10 cellular contexts compared by ENCODE assay signal in the genomic region with DNA sequence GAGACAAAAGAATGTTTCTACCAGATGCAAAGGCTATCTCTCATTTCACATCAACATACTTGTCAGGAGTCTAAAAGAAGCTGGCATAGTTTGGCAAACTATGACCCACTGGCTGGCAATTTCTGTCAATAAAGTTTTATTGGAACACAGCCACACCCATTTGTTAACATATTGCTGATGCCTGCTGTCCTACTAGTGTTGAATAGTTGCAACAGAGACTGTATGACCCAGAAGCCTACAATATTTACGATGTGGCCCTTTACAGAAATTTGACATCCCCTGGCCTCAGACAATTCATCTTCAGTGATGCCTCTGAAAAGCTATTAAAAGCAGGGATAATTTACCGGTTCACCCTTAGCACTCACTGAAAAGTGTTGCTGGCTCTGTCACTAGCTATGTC.
DNase-seq lines count a peak whose midpoint lies in the region; ATAC-seq and TF ChIP-seq lines count a peak whose summit lies in the region.
"Had no signal": no experiment of that assay in that cellular context is flagged by ENCODE, and none has a peak within 500 bp of the region (broad histone marks: within the 10 kb centered on the region; RNA-seq: fewer than 3 reads in every experiment).

No MANE protein-coding gene starts in this region.

- peaks cover 4 to 6% of the 10 kb centered on the region in 2 donors for H3K9me3 Mint-ChIP-seq in activated T-cell treated with anti-CD3 and anti-CD28 coated beads, Interleukin-2, amount 50 U/mL, for 72 hours

- H3K36me3 Mint-ChIP-seq in activated T-cell treated with anti-CD3 and anti-CD28 coated beads, Interleukin-2, amount 50 U/mL, for 72 hours (ENCODE audit: insufficient read depth in 2 of 2) = peaks cover 53 to 93% of the 10 kb centered on the region in 2 donors

- no peak overlapping the region for H2BK12ac ChIP-seq in mesenchymal stem cell (ENCODE audit: low read length in 2 of 2)

- H3K4me1 ChIP-seq in adipocyte (ENCODE audit: control insufficient read depth, insufficient read depth, low read length) = peaks cover 100% of the 10 kb centered on the region
- peaks cover 2% of the 10 kb centered on the region for H3K4me1 ChIP-seq in mesenchymal stem cell (ENCODE audit: control insufficient read depth, insufficient read depth, low read depth, low read length)
- H3K4me1 ChIP-seq in thoracic aorta (ENCODE audit: control insufficient read depth in 1 of 2, low read depth in 2 of 2) = peaks cover 79 to 89% of the 10 kb centered on the region in 2 donors

- no peak for ATAC-seq in activated T-cell treated with anti-CD3 and anti-CD28 coated beads, Interleukin-2, amount 50 U/mL, for 72 hours (replicated peaks in 1 of 2)
- ATAC-seq in thoracic aorta (ENCODE audit: insufficient number of reproducible peaks, low FRiP score, low read depth) = no peak

- H3K27me3 Mint-ChIP-seq in activated T-cell treated with anti-CD3 and anti-CD28 coated beads, Interleukin-2, amount 50 U/mL, for 72 hours (ENCODE audit: low read depth) = no peaks in the 10 kb centered on the region

- H2AK5ac ChIP-seq in mesenchymal stem cell (ENCODE audit: low read length, severe bottlenecking) = no peak overlapping the region

- H3K4me3 ChIP-seq in adipocyte (ENCODE audit: low read length) = peak overlapping the region; percentile 99
- peak overlapping the region in 1 of 2 experiments; percentile 71 for H3K4me3 ChIP-seq in mesenchymal stem cell (ENCODE audit: insufficient read depth in 1 of 2, low read depth in 1 of 2, low read length in 2 of 2)
- H3K4me3 ChIP-seq in thoracic aorta = peak overlapping the region; percentile 83

- H2BK120ac ChIP-seq in mesenchymal stem cell (ENCODE audit: low read depth, low read length) = no peak overlapping the region

- no peak overlapping the region for H4K91ac ChIP-seq in mesenchymal stem cell (ENCODE audit: low read length)

- no peak overlapping the region for H2BK15ac ChIP-seq in mesenchymal stem cell (ENCODE audit: low read depth, poor library complexity, severe bottlenecking)

- H3K4ac ChIP-seq in mesenchymal stem cell (ENCODE audit: low read depth in 1 of 2, low read length in 2 of 2) = no peak overlapping the region

- H3K27me3 ChIP-seq in adipocyte (replicated peaks; ENCODE audit: control insufficient read depth, insufficient read depth, low read length) (no peaks in the 10 kb centered on the region), mesenchymal stem cell (ENCODE audit: control insufficient read depth in 1 of 2, insufficient read depth in 1 of 2, low read length in 2 of 2) (no peaks in the 10 kb centered on the region), thoracic aorta (replicated peaks; ENCODE audit: insufficient read depth) (no peaks in the 10 kb centered on the region)

- H3K79me1 ChIP-seq in mesenchymal stem cell (replicated peaks; ENCODE audit: low read length, poor library complexity, severe bottlenecking) = peaks cover 8% of the 10 kb centered on the region

- peak overlapping the region; percentile 99 for H3K27ac Mint-ChIP-seq in activated T-cell treated with anti-CD3 and anti-CD28 coated beads, Interleukin-2, amount 50 U/mL, for 72 hours

- no peak overlapping the region for H2AFZ ChIP-seq in mesenchymal stem cell (ENCODE audit: low read depth, low read length)

- H3K18ac ChIP-seq in mesenchymal stem cell (ENCODE audit: low read depth in 1 of 2, low read length in 2 of 2) = no peak overlapping the region

- H3K9me3 ChIP-seq in adipocyte (ENCODE audit: control insufficient read depth, low read length) = no peaks in the 10 kb centered on the region
- H3K9me3 ChIP-seq in mesenchymal stem cell (ENCODE audit: control insufficient read depth, low read length) = no peaks in the 10 kb centered on the region
- H3K9me3 ChIP-seq in thoracic aorta = no peaks in the 10 kb centered on the region

- H3K9ac ChIP-seq in adipocyte (ENCODE audit: low read length) (peak overlapping the region; percentile 86), mesenchymal stem cell (ENCODE audit: low read length) (peak overlapping the region; percentile 84)

- WGBS in mesenchymal stem cell = 39% methylated on average over 2 of the region's 2 CpGs

- H3K27ac ChIP-seq in mesenchymal stem cell (ENCODE audit: low read length, poor library complexity, severe bottlenecking) (no peak overlapping the region), thoracic aorta (peak overlapping the region; percentile 74 to 96)

- H4K8ac ChIP-seq in mesenchymal stem cell (ENCODE audit: low read length) = no peak overlapping the region

- DNase-seq in activated T-cell treated with anti-CD3 and anti-CD28 coated beads, Interleukin-2, amount 50 U/mL, for 72 hours = no peak
- DNase-seq in activated T-cell treated with anti-CD3 and anti-CD28 coated beads, Interleukin-2, amount 50 U/mL, for 1 hour = no peak
- no peak for DNase-seq in adipocyte (ENCODE audit: low read depth)
- DNase-seq in mesenchymal stem cell = peak; percentile 36
- no peak for DNase-seq in thoracic aorta (ENCODE audit: low spot score)
- no peak for DNase-seq in SK-N-DZ (ENCODE audit: low spot score)
- no peak for DNase-seq in NCI-H345 (lab: John Stamatoyannopoulos, UW)
- DNase-seq in NCI-H2107 (lab: John Stamatoyannopoulos, UW) = no peak
- DNase-seq: activated CD4-positive, alpha-beta T cell treated with anti-CD3 and anti-CD28 coated beads, Interleukin-2, amount 50 U/mL, for 4 hours; AML-193 had no signal

- no peak for TF ChIP-seq CTCF in thoracic aorta (IDR thresholded peaks at IDR 0.05)

- no peak overlapping the region for H3K14ac ChIP-seq in mesenchymal stem cell (ENCODE audit: low read length in 2 of 2)

- H3K4me2 ChIP-seq in mesenchymal stem cell (ENCODE audit: low read length, poor library complexity, severe bottlenecking) = no peak overlapping the region

- no peak overlapping the region for H3K23ac ChIP-seq in mesenchymal stem cell (ENCODE audit: low read length in 2 of 2)

- H2BK5ac ChIP-seq in mesenchymal stem cell (ENCODE audit: low read depth, low read length, poor library complexity, severe bottlenecking) = no peak overlapping the region

- peaks cover 100% of the 10 kb centered on the region for H3K4me1 Mint-ChIP-seq in activated T-cell treated with anti-CD3 and anti-CD28 coated beads, Interleukin-2, amount 50 U/mL, for 72 hours (ENCODE audit: low read depth)

- peak overlapping the region; percentile 95 to 96 for H3K4me3 Mint-ChIP-seq in activated T-cell treated with anti-CD3 and anti-CD28 coated beads, Interleukin-2, amount 50 U/mL, for 72 hours

- peaks cover 88% of the 10 kb centered on the region for H3K36me3 ChIP-seq in adipocyte (ENCODE audit: control insufficient read depth, insufficient read depth, low read length, severe bottlenecking)
- H3K36me3 ChIP-seq in mesenchymal stem cell (ENCODE audit: control insufficient read depth in 1 of 2, insufficient read depth in 2 of 2, low read depth in 1 of 2, low read length in 2 of 2) = peaks cover 10 to 99% of the 10 kb centered on the region in 2 experiments
- peaks cover 23% of the 10 kb centered on the region for H3K36me3 ChIP-seq in thoracic aorta
